ENCODE assay signal across 28 cellular contexts in genomic region chr1:93824869-93825268, GRCh38.
"Had no signal": no experiment of that assay in that cellular context is flagged by ENCODE, and none has a peak within 500 bp of the region (broad histone marks: within the 10 kb centered on the region; RNA-seq: fewer than 3 reads in every experiment).

No MANE protein-coding gene starts in this region.

- H3K4me1 Mint-ChIP-seq: activated CD4-positive, alpha-beta T cell treated with anti-CD3 and anti-CD28 coated beads, Interleukin-2, amount 10 ng/mL, durations not matched to agents 24 days and 14 days; activated naive CD4-positive, alpha-beta T cell treated with anti-CD3 and anti-CD28 coated beads, Interleukin-2, amount 50 U/mL, for 24 hours; activated naive CD8-positive, alpha-beta T cell treated with anti-CD3 and anti-CD28 coated beads, Interleukin-2, amount 50 U/mL, for 24 hours; activated T-helper 17 cell treated with anti-CD3 and anti-CD28 coated beads, Interleukin-2, amount 50 U/mL, for 72 hours; stimulated activated naive B cell treated with anti-CD40 and anti-IgM and Interleukin-4, amounts not matched to agents 10 μg/mL and 1 μg/mL and 100 μg/mL, for 72 hours had no signal

- ATAC-seq: activated CD4-positive, CD25-positive, alpha-beta regulatory T cell treated with anti-CD3 and anti-CD28 coated beads, Interleukin-2, amount 50 U/mL, for 24 hours; activated T-helper 17 cell treated with anti-CD3 and anti-CD28 coated beads, Interleukin-2, amount 50 U/mL, for 72 hours; gastrocnemius medialis; left cardiac atrium; left ventricle myocardium superior; right cardiac atrium; stimulated activated naive B cell treated with anti-CD40 and anti-IgM and Interleukin-4, amounts not matched to agents 10 μg/mL and 1 μg/mL and 100 μg/mL, for 72 hours; T-helper 17 cell had no signal

- DNase-seq: activated CD4-positive, alpha-beta memory T cell treated with anti-CD3 and anti-CD28 coated beads, Interleukin-2, amount 10 ng/mL, durations not matched to agents 7 days and 5 days; activated CD4-positive, alpha-beta T cell treated with anti-CD3 and anti-CD28 coated beads, Interleukin-2, amount 10 ng/mL, durations not matched to agents 24 days and 14 days; activated CD8-positive, alpha-beta memory T cell treated with anti-CD3 and anti-CD28 coated beads, Interleukin-2, amount 50 U/mL, for 48 hours; activated naive CD8-positive, alpha-beta T cell treated with anti-CD3 and anti-CD28 coated beads, Interleukin-2, amount 50 U/mL, for 24 hours; activated T-cell treated with anti-CD3 and anti-CD28 coated beads, Interleukin-2, amount 50 U/mL, for 24 hours; amygdala; cerebellar nuclear complex; colonic mucosa; effector CD8-positive, alpha-beta T cell; erythroblast; gastrocnemius medialis; glutamatergic neuron; left cardiac atrium; left ventricle myocardium superior; posterior cingulate gyrus; right cardiac atrium; stimulated activated CD4-positive, alpha-beta T cell treated with anti-CD3 and anti-CD28 coated beads, Interleukin-15, amount 100 ng/mL, for 24 hours; stimulated activated CD4-positive, alpha-beta T cell treated with anti-CD3 and anti-CD28 coated beads, Interleukin-2, amount 100 ng/mL, for 24 hours; stimulated activated naive B cell treated with anti-CD40 and anti-IgM and Interleukin-4, amounts not matched to agents 10 μg/mL and 1 μg/mL and 100 μg/mL, for 72 hours; stomach; T-helper 17 cell; T1000; thyroid gland; WERI-Rb-1 had no signal

- H3K4me3 Mint-ChIP-seq: activated CD4-positive, alpha-beta memory T cell treated with anti-CD3 and anti-CD28 coated beads, Interleukin-2, amount 10 ng/mL, durations not matched to agents 7 days and 5 days; activated CD4-positive, alpha-beta T cell treated with anti-CD3 and anti-CD28 coated beads, Interleukin-2, amount 10 ng/mL, durations not matched to agents 24 days and 14 days; activated naive CD4-positive, alpha-beta T cell treated with anti-CD3 and anti-CD28 coated beads, Interleukin-2, amount 50 U/mL, for 24 hours; activated naive CD8-positive, alpha-beta T cell treated with anti-CD3 and anti-CD28 coated beads, Interleukin-2, amount 50 U/mL, for 24 hours; activated T-cell treated with anti-CD3 and anti-CD28 coated beads, Interleukin-2, amount 50 U/mL, for 24 hours; activated T-helper 17 cell treated with anti-CD3 and anti-CD28 coated beads, Interleukin-2, amount 50 U/mL, for 72 hours; nephron; stimulated activated naive B cell treated with anti-CD40 and anti-IgM and Interleukin-4, amounts not matched to agents 10 μg/mL and 1 μg/mL and 100 μg/mL, for 72 hours; T-helper 17 cell had no signal

- H3K9me3 Mint-ChIP-seq: activated CD4-positive, alpha-beta memory T cell treated with anti-CD3 and anti-CD28 coated beads, Interleukin-2, amount 10 ng/mL, durations not matched to agents 7 days and 5 days; activated CD4-positive, alpha-beta T cell treated with anti-CD3 and anti-CD28 coated beads, Interleukin-2, amount 10 ng/mL, durations not matched to agents 24 days and 14 days; activated naive CD4-positive, alpha-beta T cell treated with anti-CD3 and anti-CD28 coated beads, Interleukin-2, amount 50 U/mL, for 24 hours; activated naive CD8-positive, alpha-beta T cell treated with anti-CD3 and anti-CD28 coated beads, Interleukin-2, amount 50 U/mL, for 24 hours; activated T-cell treated with anti-CD3 and anti-CD28 coated beads, Interleukin-2, amount 50 U/mL, for 24 hours; activated T-helper 17 cell treated with anti-CD3 and anti-CD28 coated beads, Interleukin-2, amount 50 U/mL, for 72 hours; stimulated activated naive B cell treated with anti-CD40 and anti-IgM and Interleukin-4, amounts not matched to agents 10 μg/mL and 1 μg/mL and 100 μg/mL, for 72 hours had no signal

- H3K36me3 Mint-ChIP-seq: activated naive CD4-positive, alpha-beta T cell treated with anti-CD3 and anti-CD28 coated beads, Interleukin-2, amount 50 U/mL, for 24 hours; stimulated activated naive B cell treated with anti-CD40 and anti-IgM and Interleukin-4, amounts not matched to agents 10 μg/mL and 1 μg/mL and 100 μg/mL, for 72 hours had no signal

- H3K27ac Mint-ChIP-seq: activated CD4-positive, alpha-beta memory T cell treated with anti-CD3 and anti-CD28 coated beads, Interleukin-2, amount 10 ng/mL, durations not matched to agents 7 days and 5 days; activated CD4-positive, alpha-beta T cell treated with anti-CD3 and anti-CD28 coated beads, Interleukin-2, amount 10 ng/mL, durations not matched to agents 24 days and 14 days; activated naive CD8-positive, alpha-beta T cell treated with anti-CD3 and anti-CD28 coated beads, Interleukin-2, amount 50 U/mL, for 24 hours; activated T-cell treated with anti-CD3 and anti-CD28 coated beads, Interleukin-2, amount 50 U/mL, for 24 hours; activated T-helper 17 cell treated with anti-CD3 and anti-CD28 coated beads, Interleukin-2, amount 50 U/mL, for 72 hours; nephron; stimulated activated naive B cell treated with anti-CD40 and anti-IgM and Interleukin-4, amounts not matched to agents 10 μg/mL and 1 μg/mL and 100 μg/mL, for 72 hours; T-helper 17 cell had no signal

- H3K27me3 Mint-ChIP-seq: activated naive CD8-positive, alpha-beta T cell treated with anti-CD3 and anti-CD28 coated beads, Interleukin-2, amount 50 U/mL, for 24 hours; activated T-cell treated with anti-CD3 and anti-CD28 coated beads, Interleukin-2, amount 50 U/mL, for 24 hours; activated T-helper 17 cell treated with anti-CD3 and anti-CD28 coated beads, Interleukin-2, amount 50 U/mL, for 72 hours; stimulated activated naive B cell treated with anti-CD40 and anti-IgM and Interleukin-4, amounts not matched to agents 10 μg/mL and 1 μg/mL and 100 μg/mL, for 72 hours had no signal
